1 cellular context compared by ENCODE assay signal in the genomic region with DNA sequence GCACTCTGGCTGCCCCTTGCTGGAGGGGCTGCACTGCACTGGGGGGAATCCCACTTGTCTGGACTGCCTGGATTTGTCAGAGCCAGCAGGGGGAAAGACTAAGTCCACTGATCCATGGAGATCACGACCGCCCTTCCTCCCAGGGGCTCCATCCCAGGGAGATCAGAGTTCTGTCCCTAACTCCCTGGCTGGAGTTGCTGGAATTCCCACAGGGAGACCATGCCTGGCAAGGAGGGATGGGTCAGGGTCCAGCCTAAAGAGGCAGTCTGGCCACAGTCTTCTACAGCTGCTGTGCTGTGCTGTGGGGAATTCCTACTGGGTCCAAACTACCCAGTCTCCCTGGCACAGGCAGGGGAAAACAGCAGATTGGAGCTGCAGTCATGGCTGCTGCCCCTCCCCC.
A peak's percentile ranks its signal among the peaks of the same experiment; 100 is the strongest.
TF ChIP-seq lines count a peak whose summit lies in the region.

No MANE protein-coding gene starts in this region.

TF ChIP-seq in HepG2, 621 proteins besides CTCF, POLR2A, EP300 and RAD21 (continued from another document and continues in another):
- TF ChIP-seq, protein P1, sequence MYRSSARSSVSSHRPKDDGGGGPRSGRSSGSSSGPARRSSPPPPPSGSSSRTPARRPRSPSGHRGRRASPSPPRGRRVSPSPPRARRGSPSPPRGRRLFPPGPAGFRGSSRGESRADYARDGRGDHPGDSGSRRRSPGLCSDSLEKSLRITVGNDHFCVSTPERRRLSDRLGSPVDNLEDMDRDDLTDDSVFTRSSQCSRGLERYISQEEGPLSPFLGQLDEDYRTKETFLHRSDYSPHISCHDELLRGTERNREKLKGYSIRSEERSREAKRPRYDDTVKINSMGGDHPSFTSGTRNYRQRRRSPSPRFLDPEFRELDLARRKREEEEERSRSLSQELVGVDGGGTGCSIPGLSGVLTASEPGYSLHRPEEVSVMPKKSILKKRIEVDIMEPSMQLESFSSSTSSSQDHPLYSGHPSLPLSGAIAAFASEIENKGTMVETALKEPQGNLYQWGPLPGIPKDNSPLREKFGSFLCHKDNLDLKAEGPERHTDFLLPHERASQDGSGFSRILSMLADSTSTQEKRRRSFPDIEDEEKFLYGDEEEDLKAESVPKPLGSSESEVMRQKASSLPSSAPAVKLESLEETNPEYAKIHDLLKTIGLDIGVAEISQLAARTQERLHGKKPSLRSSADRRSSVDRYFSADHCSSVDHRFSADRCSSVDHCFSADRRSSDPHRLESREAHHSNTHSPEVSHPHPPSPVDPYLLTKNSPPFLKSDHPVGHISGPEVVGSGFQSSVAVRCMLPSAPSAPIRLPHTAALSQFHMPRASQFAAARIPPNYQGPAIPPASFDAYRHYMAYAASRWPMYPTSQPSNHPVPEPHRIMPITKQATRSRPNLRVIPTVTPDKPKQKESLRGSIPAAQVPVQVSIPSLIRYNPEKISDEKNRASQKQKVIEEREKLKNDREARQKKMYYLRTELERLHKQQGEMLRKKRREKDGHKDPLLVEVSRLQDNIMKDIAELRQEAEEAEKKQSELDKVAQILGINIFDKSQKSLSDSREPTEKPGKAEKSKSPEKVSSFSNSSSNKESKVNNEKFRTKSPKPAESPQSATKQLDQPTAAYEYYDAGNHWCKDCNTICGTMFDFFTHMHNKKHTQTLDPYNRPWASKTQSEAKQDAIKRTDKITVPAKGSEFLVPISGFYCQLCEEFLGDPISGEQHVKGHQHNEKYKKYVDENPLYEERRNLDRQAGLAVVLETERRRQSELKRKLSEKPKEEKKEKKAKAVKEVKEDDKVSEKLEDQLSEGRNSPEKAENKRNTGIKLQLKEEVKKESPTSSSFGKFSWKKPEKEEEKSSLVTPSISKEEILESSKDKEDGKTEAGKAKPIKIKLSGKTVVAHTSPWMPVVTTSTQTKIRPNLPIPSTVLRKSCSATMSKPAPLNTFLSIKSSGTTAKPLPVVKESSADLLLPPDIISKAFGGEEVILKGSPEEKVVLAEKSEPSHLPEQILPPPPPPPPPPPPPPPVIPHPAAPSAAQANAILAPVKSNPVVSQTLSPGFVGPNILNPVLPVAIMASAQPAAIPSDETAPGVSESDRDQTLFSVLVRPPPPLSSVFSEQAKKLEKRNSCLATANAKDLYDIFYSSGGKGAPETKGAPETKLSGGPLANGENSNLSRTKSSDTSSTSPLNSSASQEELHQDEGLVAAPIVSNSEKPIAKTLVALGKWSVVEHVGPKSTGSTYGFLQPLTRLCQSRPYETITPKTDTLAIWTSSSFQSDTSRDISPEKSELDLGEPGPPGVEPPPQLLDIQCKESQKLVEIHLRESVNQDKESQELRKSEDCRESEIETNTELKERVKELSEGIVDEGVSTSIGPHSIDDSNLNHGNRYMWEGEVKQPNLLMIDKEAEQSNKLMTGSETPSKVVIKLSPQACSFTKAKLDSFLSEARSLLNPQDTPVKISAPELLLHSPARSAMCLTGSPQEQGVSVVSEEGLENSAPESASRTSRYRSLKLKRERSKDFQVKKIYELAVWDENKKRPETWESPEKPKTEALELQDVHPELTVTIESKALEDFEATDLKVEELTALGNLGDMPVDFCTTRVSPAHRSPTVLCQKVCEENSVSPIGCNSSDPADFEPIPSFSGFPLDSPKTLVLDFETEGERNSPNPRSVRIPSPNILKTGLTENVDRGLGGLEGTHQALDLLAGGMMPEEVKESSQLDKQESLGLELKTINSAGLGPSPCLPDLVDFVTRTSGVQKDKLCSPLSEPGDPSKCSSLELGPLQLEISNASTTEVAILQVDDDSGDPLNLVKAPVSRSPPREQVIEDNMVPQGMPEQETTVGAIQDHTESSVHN (CRISPR knock-in tag; IDR thresholded peaks at IDR 0.05), result peak; percentile 48; the same call in 1 of the 2 replicates
- TF ChIP-seq, protein P2, sequence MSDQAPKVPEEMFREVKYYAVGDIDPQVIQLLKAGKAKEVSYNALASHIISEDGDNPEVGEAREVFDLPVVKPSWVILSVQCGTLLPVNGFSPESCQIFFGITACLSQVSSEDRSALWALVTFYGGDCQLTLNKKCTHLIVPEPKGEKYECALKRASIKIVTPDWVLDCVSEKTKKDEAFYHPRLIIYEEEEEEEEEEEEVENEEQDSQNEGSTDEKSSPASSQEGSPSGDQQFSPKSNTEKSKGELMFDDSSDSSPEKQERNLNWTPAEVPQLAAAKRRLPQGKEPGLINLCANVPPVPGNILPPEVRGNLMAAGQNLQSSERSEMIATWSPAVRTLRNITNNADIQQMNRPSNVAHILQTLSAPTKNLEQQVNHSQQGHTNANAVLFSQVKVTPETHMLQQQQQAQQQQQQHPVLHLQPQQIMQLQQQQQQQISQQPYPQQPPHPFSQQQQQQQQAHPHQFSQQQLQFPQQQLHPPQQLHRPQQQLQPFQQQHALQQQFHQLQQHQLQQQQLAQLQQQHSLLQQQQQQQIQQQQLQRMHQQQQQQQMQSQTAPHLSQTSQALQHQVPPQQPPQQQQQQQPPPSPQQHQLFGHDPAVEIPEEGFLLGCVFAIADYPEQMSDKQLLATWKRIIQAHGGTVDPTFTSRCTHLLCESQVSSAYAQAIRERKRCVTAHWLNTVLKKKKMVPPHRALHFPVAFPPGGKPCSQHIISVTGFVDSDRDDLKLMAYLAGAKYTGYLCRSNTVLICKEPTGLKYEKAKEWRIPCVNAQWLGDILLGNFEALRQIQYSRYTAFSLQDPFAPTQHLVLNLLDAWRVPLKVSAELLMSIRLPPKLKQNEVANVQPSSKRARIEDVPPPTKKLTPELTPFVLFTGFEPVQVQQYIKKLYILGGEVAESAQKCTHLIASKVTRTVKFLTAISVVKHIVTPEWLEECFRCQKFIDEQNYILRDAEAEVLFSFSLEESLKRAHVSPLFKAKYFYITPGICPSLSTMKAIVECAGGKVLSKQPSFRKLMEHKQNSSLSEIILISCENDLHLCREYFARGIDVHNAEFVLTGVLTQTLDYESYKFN (CRISPR knock-in tag; conservative IDR thresholded peaks at IDR 0.05), result 0 out of 2 replicates have a peak, but pooled peaks have one; percentile 24
- TF ChIP-seq KLF15 (CRISPR knock-in tag; IDR thresholded peaks at IDR 0.05; ENCODE audit: borderline replicate concordance) (no peak), ETV6 (CRISPR knock-in tag; conservative IDR thresholded peaks at IDR 0.05) (no peak), ZSCAN29 (CRISPR knock-in tag; conservative IDR thresholded peaks at IDR 0.05) (0 out of 2 replicates have a peak, but pooled peaks have one; percentile 28), ZNF776 (CRISPR knock-in tag; IDR thresholded peaks at IDR 0.05) (no peak), ZZZ3 (CRISPR knock-in tag; IDR thresholded peaks at IDR 0.05; ENCODE audit: borderline replicate concordance) (0 out of 2 replicates have a peak, but pooled peaks have one; percentile 37), HNF4A (CRISPR knock-in tag; IDR thresholded peaks at IDR 0.05) (0 out of 2 replicates have a peak, but pooled peaks have one; percentile 13), EHMT2 (IDR thresholded peaks at IDR 0.05; ENCODE audit: borderline replicate concordance, low read depth, low read length) (no peak)
- TF ChIP-seq, protein P3, sequence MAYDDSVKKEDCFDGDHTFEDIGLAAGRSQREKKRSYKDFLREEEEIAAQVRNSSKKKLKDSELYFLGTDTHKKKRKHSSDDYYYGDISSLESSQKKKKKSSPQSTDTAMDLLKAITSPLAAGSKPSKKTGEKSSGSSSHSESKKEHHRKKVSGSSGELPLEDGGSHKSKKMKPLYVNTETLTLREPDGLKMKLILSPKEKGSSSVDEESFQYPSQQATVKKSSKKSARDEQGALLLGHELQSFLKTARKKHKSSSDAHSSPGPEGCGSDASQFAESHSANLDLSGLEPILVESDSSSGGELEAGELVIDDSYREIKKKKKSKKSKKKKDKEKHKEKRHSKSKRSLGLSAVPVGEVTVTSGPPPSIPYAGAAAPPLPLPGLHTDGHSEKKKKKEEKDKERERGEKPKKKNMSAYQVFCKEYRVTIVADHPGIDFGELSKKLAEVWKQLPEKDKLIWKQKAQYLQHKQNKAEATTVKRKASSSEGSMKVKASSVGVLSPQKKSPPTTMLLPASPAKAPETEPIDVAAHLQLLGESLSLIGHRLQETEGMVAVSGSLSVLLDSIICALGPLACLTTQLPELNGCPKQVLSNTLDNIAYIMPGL (CRISPR knock-in tag; IDR thresholded peaks at IDR 0.05; ENCODE audit: borderline replicate concordance in 1 of 2, low read depth in 1 of 2), result 0 out of 4 replicates have a peak, but pooled peaks of 1 of the 2 experiments have one; percentile 28
- TF ChIP-seq, protein P4, sequence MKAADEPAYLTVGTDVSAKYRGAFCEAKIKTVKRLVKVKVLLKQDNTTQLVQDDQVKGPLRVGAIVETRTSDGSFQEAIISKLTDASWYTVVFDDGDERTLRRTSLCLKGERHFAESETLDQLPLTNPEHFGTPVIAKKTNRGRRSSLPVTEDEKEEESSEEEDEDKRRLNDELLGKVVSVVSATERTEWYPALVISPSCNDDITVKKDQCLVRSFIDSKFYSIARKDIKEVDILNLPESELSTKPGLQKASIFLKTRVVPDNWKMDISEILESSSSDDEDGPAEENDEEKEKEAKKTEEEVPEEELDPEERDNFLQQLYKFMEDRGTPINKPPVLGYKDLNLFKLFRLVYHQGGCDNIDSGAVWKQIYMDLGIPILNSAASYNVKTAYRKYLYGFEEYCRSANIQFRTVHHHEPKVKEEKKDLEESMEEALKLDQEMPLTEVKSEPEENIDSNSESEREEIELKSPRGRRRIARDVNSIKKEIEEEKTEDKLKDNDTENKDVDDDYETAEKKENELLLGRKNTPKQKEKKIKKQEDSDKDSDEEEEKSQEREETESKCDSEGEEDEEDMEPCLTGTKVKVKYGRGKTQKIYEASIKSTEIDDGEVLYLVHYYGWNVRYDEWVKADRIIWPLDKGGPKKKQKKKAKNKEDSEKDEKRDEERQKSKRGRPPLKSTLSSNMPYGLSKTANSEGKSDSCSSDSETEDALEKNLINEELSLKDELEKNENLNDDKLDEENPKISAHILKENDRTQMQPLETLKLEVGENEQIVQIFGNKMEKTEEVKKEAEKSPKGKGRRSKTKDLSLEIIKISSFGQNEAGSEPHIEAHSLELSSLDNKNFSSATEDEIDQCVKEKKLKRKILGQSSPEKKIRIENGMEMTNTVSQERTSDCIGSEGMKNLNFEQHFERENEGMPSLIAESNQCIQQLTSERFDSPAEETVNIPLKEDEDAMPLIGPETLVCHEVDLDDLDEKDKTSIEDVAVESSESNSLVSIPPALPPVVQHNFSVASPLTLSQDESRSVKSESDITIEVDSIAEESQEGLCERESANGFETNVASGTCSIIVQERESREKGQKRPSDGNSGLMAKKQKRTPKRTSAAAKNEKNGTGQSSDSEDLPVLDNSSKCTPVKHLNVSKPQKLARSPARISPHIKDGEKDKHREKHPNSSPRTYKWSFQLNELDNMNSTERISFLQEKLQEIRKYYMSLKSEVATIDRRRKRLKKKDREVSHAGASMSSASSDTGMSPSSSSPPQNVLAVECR (CRISPR knock-in tag; IDR thresholded peaks at IDR 0.05; ENCODE audit: borderline replicate concordance), result no peak
- TF ChIP-seq, protein P5, sequence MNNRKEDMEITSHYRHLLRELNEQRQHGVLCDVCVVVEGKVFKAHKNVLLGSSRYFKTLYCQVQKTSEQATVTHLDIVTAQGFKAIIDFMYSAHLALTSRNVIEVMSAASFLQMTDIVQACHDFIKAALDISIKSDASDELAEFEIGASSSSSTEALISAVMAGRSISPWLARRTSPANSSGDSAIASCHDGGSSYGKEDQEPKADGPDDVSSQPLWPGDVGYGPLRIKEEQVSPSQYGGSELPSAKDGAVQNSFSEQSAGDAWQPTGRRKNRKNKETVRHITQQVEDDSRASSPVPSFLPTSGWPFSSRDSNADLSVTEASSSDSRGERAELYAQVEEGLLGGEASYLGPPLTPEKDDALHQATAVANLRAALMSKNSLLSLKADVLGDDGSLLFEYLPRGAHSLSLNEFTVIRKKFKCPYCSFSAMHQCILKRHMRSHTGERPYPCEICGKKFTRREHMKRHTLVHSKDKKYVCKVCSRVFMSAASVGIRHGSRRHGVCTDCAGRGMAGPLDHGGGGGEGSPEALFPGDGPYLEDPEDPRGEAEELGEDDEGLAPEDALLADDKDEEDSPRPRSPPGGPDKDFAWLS (CRISPR knock-in tag; IDR thresholded peaks at IDR 0.05; ENCODE audit: borderline replicate concordance), result 0 out of 2 replicates have a peak, but pooled peaks have one; percentile 34
- TF ChIP-seq, protein P6, sequence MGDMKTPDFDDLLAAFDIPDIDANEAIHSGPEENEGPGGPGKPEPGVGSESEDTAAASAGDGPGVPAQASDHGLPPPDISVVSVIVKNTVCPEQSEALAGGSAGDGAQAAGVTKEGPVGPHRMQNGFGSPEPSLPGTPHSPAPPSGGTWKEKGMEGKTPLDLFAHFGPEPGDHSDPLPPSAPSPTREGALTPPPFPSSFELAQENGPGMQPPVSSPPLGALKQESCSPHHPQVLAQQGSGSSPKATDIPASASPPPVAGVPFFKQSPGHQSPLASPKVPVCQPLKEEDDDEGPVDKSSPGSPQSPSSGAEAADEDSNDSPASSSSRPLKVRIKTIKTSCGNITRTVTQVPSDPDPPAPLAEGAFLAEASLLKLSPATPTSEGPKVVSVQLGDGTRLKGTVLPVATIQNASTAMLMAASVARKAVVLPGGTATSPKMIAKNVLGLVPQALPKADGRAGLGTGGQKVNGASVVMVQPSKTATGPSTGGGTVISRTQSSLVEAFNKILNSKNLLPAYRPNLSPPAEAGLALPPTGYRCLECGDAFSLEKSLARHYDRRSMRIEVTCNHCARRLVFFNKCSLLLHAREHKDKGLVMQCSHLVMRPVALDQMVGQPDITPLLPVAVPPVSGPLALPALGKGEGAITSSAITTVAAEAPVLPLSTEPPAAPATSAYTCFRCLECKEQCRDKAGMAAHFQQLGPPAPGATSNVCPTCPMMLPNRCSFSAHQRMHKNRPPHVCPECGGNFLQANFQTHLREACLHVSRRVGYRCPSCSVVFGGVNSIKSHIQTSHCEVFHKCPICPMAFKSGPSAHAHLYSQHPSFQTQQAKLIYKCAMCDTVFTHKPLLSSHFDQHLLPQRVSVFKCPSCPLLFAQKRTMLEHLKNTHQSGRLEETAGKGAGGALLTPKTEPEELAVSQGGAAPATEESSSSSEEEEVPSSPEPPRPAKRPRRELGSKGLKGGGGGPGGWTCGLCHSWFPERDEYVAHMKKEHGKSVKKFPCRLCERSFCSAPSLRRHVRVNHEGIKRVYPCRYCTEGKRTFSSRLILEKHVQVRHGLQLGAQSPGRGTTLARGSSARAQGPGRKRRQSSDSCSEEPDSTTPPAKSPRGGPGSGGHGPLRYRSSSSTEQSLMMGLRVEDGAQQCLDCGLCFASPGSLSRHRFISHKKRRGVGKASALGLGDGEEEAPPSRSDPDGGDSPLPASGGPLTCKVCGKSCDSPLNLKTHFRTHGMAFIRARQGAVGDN (CRISPR knock-in tag; IDR thresholded peaks at IDR 0.05), result peak; percentile 22; the same call in 1 of the 2 replicates
- TF ChIP-seq, protein P7, sequence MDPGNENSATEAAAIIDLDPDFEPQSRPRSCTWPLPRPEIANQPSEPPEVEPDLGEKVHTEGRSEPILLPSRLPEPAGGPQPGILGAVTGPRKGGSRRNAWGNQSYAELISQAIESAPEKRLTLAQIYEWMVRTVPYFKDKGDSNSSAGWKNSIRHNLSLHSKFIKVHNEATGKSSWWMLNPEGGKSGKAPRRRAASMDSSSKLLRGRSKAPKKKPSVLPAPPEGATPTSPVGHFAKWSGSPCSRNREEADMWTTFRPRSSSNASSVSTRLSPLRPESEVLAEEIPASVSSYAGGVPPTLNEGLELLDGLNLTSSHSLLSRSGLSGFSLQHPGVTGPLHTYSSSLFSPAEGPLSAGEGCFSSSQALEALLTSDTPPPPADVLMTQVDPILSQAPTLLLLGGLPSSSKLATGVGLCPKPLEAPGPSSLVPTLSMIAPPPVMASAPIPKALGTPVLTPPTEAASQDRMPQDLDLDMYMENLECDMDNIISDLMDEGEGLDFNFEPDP (CRISPR knock-in tag; conservative IDR thresholded peaks at IDR 0.05), result no peak
- TF ChIP-seq, protein P8, sequence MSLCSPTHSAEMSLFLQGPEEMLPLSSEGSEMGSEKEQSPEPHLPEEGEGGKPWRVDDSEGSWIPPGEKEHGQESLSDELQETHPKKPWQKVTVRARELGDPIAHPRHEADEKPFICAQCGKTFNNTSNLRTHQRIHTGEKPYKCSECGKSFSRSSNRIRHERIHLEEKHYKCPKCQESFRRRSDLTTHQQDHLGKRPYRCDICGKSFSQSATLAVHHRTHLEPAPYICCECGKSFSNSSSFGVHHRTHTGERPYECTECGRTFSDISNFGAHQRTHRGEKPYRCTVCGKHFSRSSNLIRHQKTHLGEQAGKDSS (CRISPR knock-in tag; IDR thresholded peaks at IDR 0.05; ENCODE audit: borderline replicate concordance, low read depth), result 0 out of 2 replicates have a peak, but pooled peaks have one; percentile 41
- TF ChIP-seq, protein P9, sequence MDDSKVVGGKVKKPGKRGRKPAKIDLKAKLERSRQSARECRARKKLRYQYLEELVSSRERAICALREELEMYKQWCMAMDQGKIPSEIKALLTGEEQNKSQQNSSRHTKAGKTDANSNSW (CRISPR knock-in tag; IDR thresholded peaks at IDR 0.05; ENCODE audit: borderline replicate concordance), result no peak
